In the genomic region with DNA sequence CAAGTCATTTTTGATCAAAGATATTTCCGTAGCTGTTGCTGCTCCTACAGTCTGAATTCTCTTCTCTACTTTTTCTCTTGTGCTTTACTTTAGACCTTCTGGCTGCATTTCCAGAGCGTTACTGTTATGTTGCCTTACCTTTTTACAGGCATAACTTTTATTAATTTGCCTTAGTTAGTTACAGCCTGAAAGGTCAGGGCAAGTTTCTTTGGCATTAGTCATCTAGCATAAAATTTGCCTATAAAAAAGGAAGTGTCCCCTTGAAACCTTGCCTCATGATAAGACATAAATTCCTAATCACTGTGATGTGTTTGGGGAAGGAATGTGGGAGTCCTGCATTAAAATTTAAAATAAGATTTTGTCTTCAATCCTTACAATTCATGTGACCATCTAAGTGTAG, we compare ENCODE assay signal across 17 cellular contexts.
"Had no signal": no experiment of that assay in that cellular context is flagged by ENCODE, and none has a peak within 500 bp of the region (broad histone marks: within the 10 kb centered on the region; RNA-seq: fewer than 3 reads in every experiment).

No MANE protein-coding gene starts in this region.

- H3K4me1 Mint-ChIP-seq: activated naive CD8-positive, alpha-beta T cell treated with anti-CD3 and anti-CD28 coated beads, Interleukin-2, amount 50 U/mL, for 24 hours; activated T-helper 17 cell treated with anti-CD3 and anti-CD28 coated beads, Interleukin-2, amount 50 U/mL, for 72 hours; naive B cell; stimulated activated naive CD8-positive, alpha-beta T cell treated with anti-CD3 and anti-CD28 coated beads, Interleukin-15, amount 100 ng/mL, for 72 hours had no signal

- H3K79me2 ChIP-seq: hepatocyte had no signal

- H3K36me3 ChIP-seq: breast epithelium, upper lobe of left lung had no signal

- H3K27ac ChIP-seq: breast epithelium, hepatocyte, upper lobe of left lung had no signal

- H3K4me1 ChIP-seq: breast epithelium, upper lobe of left lung had no signal

- H3K9me3 Mint-ChIP-seq: dendritic cell treated with granulocyte-macrophage colony-stimulating factor and Interleukin-4, amounts not matched to agents 40 ng/mL and 50 ng/mL, for 4 days had no signal

- DNase-seq: activated CD4-positive, alpha-beta T cell treated with anti-CD3 and anti-CD28 coated beads for 1 hour; activated CD4-positive, alpha-beta T cell treated with anti-CD3 and anti-CD28 coated beads, Interleukin-2, amount 50 U/mL, for 4 hours; activated naive CD4-positive, alpha-beta T cell treated with Interleukin-2 at 50 U/mL for 16 hours; activated naive CD8-positive, alpha-beta T cell treated with anti-CD3 and anti-CD28 coated beads, Interleukin-2, amount 50 U/mL, for 24 hours; activated T-cell treated with anti-CD3 and anti-CD28 coated beads for 4 hours; aorta; islet precursor cell; naive B cell; stimulated activated CD4-positive, alpha-beta T cell treated with anti-CD3 and anti-CD28 coated beads, Interleukin-1b, Interleukin-23, amount 100 ng/mL, for 48 hours; stimulated activated naive CD8-positive, alpha-beta T cell treated with anti-CD3 and anti-CD28 coated beads, Interleukin-15, amount 100 ng/mL, for 72 hours; upper lobe of left lung had no signal

- H3K27ac Mint-ChIP-seq: activated naive CD8-positive, alpha-beta T cell treated with anti-CD3 and anti-CD28 coated beads, Interleukin-2, amount 50 U/mL, for 24 hours; activated T-helper 17 cell treated with anti-CD3 and anti-CD28 coated beads, Interleukin-2, amount 50 U/mL, for 72 hours; dendritic cell treated with granulocyte-macrophage colony-stimulating factor and Interleukin-4, amounts not matched to agents 40 ng/mL and 50 ng/mL, for 4 days; naive B cell; T-helper 1 cell treated with Interleukin-12 subunit alpha and Interleukin-12 subunit beta and Interleukin-4 antibody, amounts not matched to agents 30 μg/mL and 1 μg/mL, for 36 hours had no signal

- ATAC-seq: activated naive CD8-positive, alpha-beta T cell treated with anti-CD3 and anti-CD28 coated beads, Interleukin-2, amount 50 U/mL, for 24 hours; activated T-helper 17 cell treated with anti-CD3 and anti-CD28 coated beads, Interleukin-2, amount 50 U/mL, for 72 hours; left lobe of liver; stimulated activated naive CD8-positive, alpha-beta T cell treated with anti-CD3 and anti-CD28 coated beads, Interleukin-15, amount 100 ng/mL, for 72 hours had no signal

- H3K36me3 Mint-ChIP-seq: naive B cell had no signal

- H3K4me3 ChIP-seq: breast epithelium, hepatocyte, upper lobe of left lung had no signal

- H3K9me3 ChIP-seq: breast epithelium, upper lobe of left lung had no signal

- H3K4me3 Mint-ChIP-seq: activated naive CD8-positive, alpha-beta T cell treated with anti-CD3 and anti-CD28 coated beads, Interleukin-2, amount 50 U/mL, for 24 hours; activated T-helper 17 cell treated with anti-CD3 and anti-CD28 coated beads, Interleukin-2, amount 50 U/mL, for 72 hours; dendritic cell treated with granulocyte-macrophage colony-stimulating factor and Interleukin-4, amounts not matched to agents 40 ng/mL and 50 ng/mL, for 4 days; stimulated activated naive CD8-positive, alpha-beta T cell treated with anti-CD3 and anti-CD28 coated beads, Interleukin-15, amount 100 ng/mL, for 72 hours; T-helper 1 cell treated with Interleukin-12 subunit alpha and Interleukin-12 subunit beta and Interleukin-4 antibody, amounts not matched to agents 30 μg/mL and 1 μg/mL, for 36 hours had no signal
